Comparison of ENCODE assay signal across 1 cellular context in genomic region chr16:27476240-27476639, GRCh38.
TF ChIP-seq lines count a peak whose summit lies in the region.

No MANE protein-coding gene starts in this region.

TF ChIP-seq in IMR-90, 13 proteins besides CTCF, POLR2A, EP300 and RAD21:
- TF ChIP-seq USF2 (IDR thresholded peaks at IDR 0.05; ENCODE audit: low read depth, low read length), result no peak
- TF ChIP-seq BHLHE40 (IDR thresholded peaks at IDR 0.05; ENCODE audit: low read depth, low read length), result no peak
- no peak for TF ChIP-seq MAFK (IDR thresholded peaks at IDR 0.05; ENCODE audit: low read depth, low read length)
- no peak for TF ChIP-seq RCOR1 (IDR thresholded peaks at IDR 0.05; ENCODE audit: insufficient replicate concordance, low read length)
- TF ChIP-seq MAZ (IDR thresholded peaks at IDR 0.05; ENCODE audit: borderline replicate concordance, low read depth, low read length), result no peak
- no peak for TF ChIP-seq NFE2L2 (IDR thresholded peaks at IDR 0.05; ENCODE audit: low read depth, low read length)
- no peak for TF ChIP-seq RFX5 (IDR thresholded peaks at IDR 0.05; ENCODE audit: low read depth, low read length)
- TF ChIP-seq CEBPB (IDR thresholded peaks at IDR 0.05; ENCODE audit: low read depth, low read length), result no peak
- TF ChIP-seq FOS (IDR thresholded peaks at IDR 0.05; ENCODE audit: low read depth, low read length), result no peak
- TF ChIP-seq MXI1 (IDR thresholded peaks at IDR 0.05; ENCODE audit: borderline replicate concordance, low read depth, low read length), result no peak
- TF ChIP-seq, protein P1, sequence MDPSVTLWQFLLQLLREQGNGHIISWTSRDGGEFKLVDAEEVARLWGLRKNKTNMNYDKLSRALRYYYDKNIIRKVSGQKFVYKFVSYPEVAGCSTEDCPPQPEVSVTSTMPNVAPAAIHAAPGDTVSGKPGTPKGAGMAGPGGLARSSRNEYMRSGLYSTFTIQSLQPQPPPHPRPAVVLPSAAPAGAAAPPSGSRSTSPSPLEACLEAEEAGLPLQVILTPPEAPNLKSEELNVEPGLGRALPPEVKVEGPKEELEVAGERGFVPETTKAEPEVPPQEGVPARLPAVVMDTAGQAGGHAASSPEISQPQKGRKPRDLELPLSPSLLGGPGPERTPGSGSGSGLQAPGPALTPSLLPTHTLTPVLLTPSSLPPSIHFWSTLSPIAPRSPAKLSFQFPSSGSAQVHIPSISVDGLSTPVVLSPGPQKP (IDR thresholded peaks at IDR 0.05; ENCODE audit: borderline replicate concordance, low read depth, low read length), result no peak
- TF ChIP-seq SMC3 (IDR thresholded peaks at IDR 0.05; ENCODE audit: low read depth, low read length), result no peak
- no peak for TF ChIP-seq CHD1 (IDR thresholded peaks at IDR 0.05; ENCODE audit: low read depth, low read length)
TF ChIP-seq in IMR-90: peak in this region for 0.
